Comparison of ENCODE assay signal across 4 cellular contexts in genomic region chr1:202191391-202191790, GRCh38. TPM values are rescaled to one million over a fixed set of nuclear protein-coding genes. Genes with fewer than 3 reads are reported as not detected.
"Had no signal": no experiment of that assay in that cellular context is flagged by ENCODE, and none has a peak within 500 bp of the region (broad histone marks: within the 10 kb centered on the region; RNA-seq: fewer than 3 reads in every experiment).

No MANE protein-coding gene starts in this region.

RNA-seq across cellular contexts. Expression of gene LGR6, which starts 2.2 kb away (rescaled TPM):
- total RNA-seq: LHCN-M2, M059J had no signal

RNA-seq across cellular contexts. Expression of gene PTPN7, which starts 31.0 kb away (rescaled TPM):
- total RNA-seq: LHCN-M2, M059J, MCF 10A, NCI-H460 had no signal
